In the genomic region with DNA sequence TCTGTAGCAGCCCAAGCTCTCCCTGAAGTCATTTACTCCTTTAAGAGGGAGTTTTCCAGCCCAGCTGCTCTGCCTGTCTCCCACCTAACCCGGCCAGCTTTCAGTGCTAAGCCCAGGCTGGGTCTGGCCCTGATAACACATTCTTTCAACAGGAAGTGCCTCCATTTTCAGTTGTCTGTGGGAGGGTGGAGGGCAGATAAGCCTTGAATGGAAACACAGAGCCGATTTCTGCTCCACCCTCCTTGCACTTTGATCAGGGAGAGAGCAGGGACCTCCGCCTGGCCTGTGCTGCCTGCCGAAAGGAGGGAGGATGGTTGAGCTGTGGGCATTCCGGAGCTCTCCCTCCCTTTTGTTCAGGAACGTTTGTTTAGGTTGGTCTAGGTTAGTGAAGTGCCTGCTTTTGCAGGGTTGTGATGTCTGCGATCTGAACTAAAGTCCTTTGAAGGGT, we compare ENCODE assay signal across 1 cellular context.
A peak's percentile ranks its signal among the peaks of the same experiment; 100 is the strongest.
TF ChIP-seq lines count a peak whose summit lies in the region.

No MANE protein-coding gene starts in this region.

TF ChIP-seq in HepG2, 621 proteins besides CTCF, POLR2A, EP300 and RAD21 (continued from another document):
- TF ChIP-seq U2AF1 (optimal IDR thresholded peaks at IDR 0.05; ENCODE audit: low read depth, low read length) (no peak), HNRNPL (IDR thresholded peaks at IDR 0.05; ENCODE audit: low read depth, low read length) (no peak), EED (CRISPR knock-in tag; IDR thresholded peaks at IDR 0.05) (no peak), SNRNP70 (IDR thresholded peaks at IDR 0.05; ENCODE audit: low read depth, low read length) (no peak), BHLHE40 (IDR thresholded peaks at IDR 0.05; ENCODE audit: low read length) (no peak), ZSCAN29 (CRISPR knock-in tag; conservative IDR thresholded peaks at IDR 0.05) (no peak), FOXK1 (CRISPR knock-in tag; IDR thresholded peaks at IDR 0.05; ENCODE audit: borderline replicate concordance, low read depth) (no peak), ZC3H4 (CRISPR knock-in tag; IDR thresholded peaks at IDR 0.05; ENCODE audit: borderline replicate concordance) (no peak), NPAS2 (CRISPR knock-in tag; IDR thresholded peaks at IDR 0.05; ENCODE audit: borderline replicate concordance) (no peak), ZNF335 (CRISPR knock-in tag; IDR thresholded peaks at IDR 0.05) (peak; percentile 64; the same call in 1 of the 2 replicates), NFYC (CRISPR knock-in tag; IDR thresholded peaks at IDR 0.05) (no peak), ZNF543 (CRISPR knock-in tag; IDR thresholded peaks at IDR 0.05) (no peak), ZKSCAN5 (CRISPR knock-in tag; IDR thresholded peaks at IDR 0.05) (no peak), ZNF143 (CRISPR knock-in tag; IDR thresholded peaks at IDR 0.05) (no peak), MATR3 (CRISPR knock-in tag; IDR thresholded peaks at IDR 0.05) (no peak), HDAC2 (CRISPR knock-in tag; IDR thresholded peaks at IDR 0.05) (peak; percentile 90), ZNF282 (IDR thresholded peaks at IDR 0.05; ENCODE audit: partially characterized antibody) (no peak), ARNT2 (CRISPR knock-in tag; IDR thresholded peaks at IDR 0.05; ENCODE audit: low read depth) (no peak)
- TF ChIP-seq, protein P1, sequence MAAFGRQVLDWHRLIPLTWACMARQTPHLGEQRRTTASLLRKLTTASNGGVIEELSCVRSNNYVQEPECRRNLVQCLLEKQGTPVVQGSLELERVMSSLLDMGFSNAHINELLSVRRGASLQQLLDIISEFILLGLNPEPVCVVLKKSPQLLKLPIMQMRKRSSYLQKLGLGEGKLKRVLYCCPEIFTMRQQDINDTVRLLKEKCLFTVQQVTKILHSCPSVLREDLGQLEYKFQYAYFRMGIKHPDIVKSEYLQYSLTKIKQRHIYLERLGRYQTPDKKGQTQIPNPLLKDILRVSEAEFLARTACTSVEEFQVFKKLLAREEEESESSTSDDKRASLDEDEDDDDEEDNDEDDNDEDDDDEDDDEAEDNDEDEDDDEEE (CRISPR knock-in tag; IDR thresholded peaks at IDR 0.05) = no peak
- TF ChIP-seq, protein P2, sequence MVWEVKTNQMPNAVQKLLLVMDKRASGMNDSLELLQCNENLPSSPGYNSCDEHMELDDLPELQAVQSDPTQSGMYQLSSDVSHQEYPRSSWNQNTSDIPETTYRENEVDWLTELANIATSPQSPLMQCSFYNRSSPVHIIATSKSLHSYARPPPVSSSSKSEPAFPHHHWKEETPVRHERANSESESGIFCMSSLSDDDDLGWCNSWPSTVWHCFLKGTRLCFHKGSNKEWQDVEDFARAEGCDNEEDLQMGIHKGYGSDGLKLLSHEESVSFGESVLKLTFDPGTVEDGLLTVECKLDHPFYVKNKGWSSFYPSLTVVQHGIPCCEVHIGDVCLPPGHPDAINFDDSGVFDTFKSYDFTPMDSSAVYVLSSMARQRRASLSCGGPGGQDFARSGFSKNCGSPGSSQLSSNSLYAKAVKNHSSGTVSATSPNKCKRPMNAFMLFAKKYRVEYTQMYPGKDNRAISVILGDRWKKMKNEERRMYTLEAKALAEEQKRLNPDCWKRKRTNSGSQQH (CRISPR knock-in tag; IDR thresholded peaks at IDR 0.05; ENCODE audit: low read depth) = no peak
- TF ChIP-seq, protein P3, sequence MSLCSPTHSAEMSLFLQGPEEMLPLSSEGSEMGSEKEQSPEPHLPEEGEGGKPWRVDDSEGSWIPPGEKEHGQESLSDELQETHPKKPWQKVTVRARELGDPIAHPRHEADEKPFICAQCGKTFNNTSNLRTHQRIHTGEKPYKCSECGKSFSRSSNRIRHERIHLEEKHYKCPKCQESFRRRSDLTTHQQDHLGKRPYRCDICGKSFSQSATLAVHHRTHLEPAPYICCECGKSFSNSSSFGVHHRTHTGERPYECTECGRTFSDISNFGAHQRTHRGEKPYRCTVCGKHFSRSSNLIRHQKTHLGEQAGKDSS (CRISPR knock-in tag; IDR thresholded peaks at IDR 0.05; ENCODE audit: borderline replicate concordance, low read depth) = peak; percentile 57; the same call in 1 of the 2 replicates
- TF ChIP-seq, protein P4, sequence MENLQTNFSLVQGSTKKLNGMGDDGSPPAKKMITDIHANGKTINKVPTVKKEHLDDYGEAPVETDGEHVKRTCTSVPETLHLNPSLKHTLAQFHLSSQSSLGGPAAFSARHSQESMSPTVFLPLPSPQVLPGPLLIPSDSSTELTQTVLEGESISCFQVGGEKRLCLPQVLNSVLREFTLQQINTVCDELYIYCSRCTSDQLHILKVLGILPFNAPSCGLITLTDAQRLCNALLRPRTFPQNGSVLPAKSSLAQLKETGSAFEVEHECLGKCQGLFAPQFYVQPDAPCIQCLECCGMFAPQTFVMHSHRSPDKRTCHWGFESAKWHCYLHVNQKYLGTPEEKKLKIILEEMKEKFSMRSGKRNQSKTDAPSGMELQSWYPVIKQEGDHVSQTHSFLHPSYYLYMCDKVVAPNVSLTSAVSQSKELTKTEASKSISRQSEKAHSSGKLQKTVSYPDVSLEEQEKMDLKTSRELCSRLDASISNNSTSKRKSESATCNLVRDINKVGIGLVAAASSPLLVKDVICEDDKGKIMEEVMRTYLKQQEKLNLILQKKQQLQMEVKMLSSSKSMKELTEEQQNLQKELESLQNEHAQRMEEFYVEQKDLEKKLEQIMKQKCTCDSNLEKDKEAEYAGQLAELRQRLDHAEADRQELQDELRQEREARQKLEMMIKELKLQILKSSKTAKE (CRISPR knock-in tag; IDR thresholded peaks at IDR 0.05; ENCODE audit: borderline replicate concordance) = 0 out of 2 replicates have a peak, but pooled peaks have one; percentile 24
- TF ChIP-seq, protein P5, sequence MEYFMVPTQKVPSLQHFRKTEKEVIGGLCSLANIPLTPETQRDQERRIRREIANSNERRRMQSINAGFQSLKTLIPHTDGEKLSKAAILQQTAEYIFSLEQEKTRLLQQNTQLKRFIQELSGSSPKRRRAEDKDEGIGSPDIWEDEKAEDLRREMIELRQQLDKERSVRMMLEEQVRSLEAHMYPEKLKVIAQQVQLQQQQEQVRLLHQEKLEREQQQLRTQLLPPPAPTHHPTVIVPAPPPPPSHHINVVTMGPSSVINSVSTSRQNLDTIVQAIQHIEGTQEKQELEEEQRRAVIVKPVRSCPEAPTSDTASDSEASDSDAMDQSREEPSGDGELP (IDR thresholded peaks at IDR 0.05; ENCODE audit: borderline replicate concordance, low read depth) = no peak; the same call in 1 of the 2 replicates
- TF ChIP-seq, protein P6, sequence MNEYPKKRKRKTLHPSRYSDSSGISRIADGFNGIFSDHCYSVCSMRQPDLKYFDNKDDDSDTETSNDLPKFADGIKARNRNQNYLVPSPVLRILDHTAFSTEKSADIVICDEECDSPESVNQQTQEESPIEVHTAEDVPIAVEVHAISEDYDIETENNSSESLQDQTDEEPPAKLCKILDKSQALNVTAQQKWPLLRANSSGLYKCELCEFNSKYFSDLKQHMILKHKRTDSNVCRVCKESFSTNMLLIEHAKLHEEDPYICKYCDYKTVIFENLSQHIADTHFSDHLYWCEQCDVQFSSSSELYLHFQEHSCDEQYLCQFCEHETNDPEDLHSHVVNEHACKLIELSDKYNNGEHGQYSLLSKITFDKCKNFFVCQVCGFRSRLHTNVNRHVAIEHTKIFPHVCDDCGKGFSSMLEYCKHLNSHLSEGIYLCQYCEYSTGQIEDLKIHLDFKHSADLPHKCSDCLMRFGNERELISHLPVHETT (CRISPR knock-in tag; conservative IDR thresholded peaks at IDR 0.05) = no peak
- TF ChIP-seq, protein P7, sequence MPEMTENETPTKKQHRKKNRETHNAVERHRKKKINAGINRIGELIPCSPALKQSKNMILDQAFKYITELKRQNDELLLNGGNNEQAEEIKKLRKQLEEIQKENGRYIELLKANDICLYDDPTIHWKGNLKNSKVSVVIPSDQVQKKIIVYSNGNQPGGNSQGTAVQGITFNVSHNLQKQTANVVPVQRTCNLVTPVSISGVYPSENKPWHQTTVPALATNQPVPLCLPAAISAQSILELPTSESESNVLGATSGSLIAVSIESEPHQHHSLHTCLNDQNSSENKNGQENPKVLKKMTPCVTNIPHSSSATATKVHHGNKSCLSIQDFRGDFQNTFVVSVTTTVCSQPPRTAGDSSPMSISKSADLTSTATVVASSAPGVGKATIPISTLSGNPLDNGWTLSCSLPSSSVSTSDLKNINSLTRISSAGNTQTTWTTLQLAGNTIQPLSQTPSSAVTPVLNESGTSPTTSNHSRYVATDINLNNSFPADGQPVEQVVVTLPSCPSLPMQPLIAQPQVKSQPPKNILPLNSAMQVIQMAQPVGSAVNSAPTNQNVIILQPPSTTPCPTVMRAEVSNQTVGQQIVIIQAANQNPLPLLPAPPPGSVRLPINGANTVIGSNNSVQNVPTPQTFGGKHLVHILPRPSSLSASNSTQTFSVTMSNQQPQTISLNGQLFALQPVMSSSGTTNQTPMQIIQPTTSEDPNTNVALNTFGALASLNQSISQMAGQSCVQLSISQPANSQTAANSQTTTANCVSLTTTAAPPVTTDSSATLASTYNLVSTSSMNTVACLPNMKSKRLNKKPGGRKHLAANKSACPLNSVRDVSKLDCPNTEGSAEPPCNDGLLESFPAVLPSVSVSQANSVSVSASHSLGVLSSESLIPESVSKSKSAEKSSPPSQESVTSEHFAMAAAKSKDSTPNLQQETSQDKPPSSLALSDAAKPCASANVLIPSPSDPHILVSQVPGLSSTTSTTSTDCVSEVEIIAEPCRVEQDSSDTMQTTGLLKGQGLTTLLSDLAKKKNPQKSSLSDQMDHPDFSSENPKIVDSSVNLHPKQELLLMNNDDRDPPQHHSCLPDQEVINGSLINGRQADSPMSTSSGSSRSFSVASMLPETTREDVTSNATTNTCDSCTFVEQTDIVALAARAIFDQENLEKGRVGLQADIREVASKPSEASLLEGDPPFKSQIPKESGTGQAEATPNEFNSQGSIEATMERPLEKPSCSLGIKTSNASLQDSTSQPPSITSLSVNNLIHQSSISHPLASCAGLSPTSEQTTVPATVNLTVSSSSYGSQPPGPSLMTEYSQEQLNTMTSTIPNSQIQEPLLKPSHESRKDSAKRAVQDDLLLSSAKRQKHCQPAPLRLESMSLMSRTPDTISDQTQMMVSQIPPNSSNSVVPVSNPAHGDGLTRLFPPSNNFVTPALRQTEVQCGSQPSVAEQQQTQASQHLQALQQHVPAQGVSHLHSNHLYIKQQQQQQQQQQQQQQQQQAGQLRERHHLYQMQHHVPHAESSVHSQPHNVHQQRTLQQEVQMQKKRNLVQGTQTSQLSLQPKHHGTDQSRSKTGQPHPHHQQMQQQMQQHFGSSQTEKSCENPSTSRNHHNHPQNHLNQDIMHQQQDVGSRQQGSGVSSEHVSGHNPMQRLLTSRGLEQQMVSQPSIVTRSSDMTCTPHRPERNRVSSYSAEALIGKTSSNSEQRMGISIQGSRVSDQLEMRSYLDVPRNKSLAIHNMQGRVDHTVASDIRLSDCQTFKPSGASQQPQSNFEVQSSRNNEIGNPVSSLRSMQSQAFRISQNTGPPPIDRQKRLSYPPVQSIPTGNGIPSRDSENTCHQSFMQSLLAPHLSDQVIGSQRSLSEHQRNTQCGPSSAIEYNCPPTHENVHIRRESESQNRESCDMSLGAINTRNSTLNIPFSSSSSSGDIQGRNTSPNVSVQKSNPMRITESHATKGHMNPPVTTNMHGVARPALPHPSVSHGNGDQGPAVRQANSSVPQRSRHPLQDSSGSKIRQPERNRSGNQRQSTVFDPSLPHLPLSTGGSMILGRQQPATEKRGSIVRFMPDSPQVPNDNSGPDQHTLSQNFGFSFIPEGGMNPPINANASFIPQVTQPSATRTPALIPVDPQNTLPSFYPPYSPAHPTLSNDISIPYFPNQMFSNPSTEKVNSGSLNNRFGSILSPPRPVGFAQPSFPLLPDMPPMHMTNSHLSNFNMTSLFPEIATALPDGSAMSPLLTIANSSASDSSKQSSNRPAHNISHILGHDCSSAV (CRISPR knock-in tag; IDR thresholded peaks at IDR 0.05; ENCODE audit: borderline replicate concordance) = no peak
- TF ChIP-seq, protein P8, sequence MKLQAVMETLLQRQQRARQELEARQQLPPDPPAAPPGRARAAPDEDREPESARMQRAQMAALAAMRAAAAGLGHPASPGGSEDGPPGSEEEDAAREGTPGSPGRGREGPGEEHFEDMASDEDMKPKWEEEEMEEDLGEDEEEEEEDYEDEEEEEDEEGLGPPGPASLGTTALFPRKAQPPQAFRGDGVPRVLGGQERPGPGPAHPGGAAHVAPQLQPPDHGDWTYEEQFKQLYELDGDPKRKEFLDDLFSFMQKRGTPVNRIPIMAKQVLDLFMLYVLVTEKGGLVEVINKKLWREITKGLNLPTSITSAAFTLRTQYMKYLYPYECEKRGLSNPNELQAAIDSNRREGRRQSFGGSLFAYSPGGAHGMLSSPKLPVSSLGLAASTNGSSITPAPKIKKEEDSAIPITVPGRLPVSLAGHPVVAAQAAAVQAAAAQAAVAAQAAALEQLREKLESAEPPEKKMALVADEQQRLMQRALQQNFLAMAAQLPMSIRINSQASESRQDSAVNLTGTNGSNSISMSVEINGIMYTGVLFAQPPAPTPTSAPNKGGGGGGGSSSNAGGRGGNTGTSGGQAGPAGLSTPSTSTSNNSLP (IDR thresholded peaks at IDR 0.05; ENCODE audit: low read depth, low read length) = no peak
TF ChIP-seq in HepG2: peak in this region for 150.
